11 cellular contexts compared by ENCODE assay signal in genomic region chr5:167982-168660, GRCh38. TPM values are rescaled to one million over a fixed set of nuclear protein-coding genes. Genes with fewer than 3 reads are reported as not detected.
DNase-seq lines count a peak whose midpoint lies in the region; ATAC-seq and TF ChIP-seq lines count a peak whose summit lies in the region.
"Had no signal": no experiment of that assay in that cellular context is flagged by ENCODE, and none has a peak within 500 bp of the region (broad histone marks: within the 10 kb centered on the region; RNA-seq: fewer than 3 reads in every experiment).

No MANE protein-coding gene starts in this region.

- H3K79me2 ChIP-seq in PC-9 (ENCODE audit: low read depth) = no peaks in the 10 kb centered on the region

- no peak overlapping the region for H2AFZ ChIP-seq in PC-9

- no peaks in the 10 kb centered on the region for H3K4me1 ChIP-seq in PC-9 (replicated peaks; ENCODE audit: insufficient read depth)
- no peaks in the 10 kb centered on the region for H3K4me1 ChIP-seq in effector memory CD4-positive, alpha-beta T cell (ENCODE audit: control insufficient read depth, insufficient read depth, low read length, poor library complexity, severe bottlenecking)
- H3K4me1 ChIP-seq: colonic mucosa had no signal

- intact Hi-C loops in PC-9 (cut with micrococcal nuclease; ENCODE audit: unreplicated experiment) = no loop called here

- H3K27ac ChIP-seq in PC-9 = no peak overlapping the region
- H3K27ac ChIP-seq in effector memory CD4-positive, alpha-beta T cell (ENCODE audit: insufficient read depth, low read length, poor library complexity, severe bottlenecking) = no peak overlapping the region
- H3K27ac ChIP-seq: colonic mucosa had no signal

- no peaks in the 10 kb centered on the region for H3K9me3 ChIP-seq in PC-9 (ENCODE audit: insufficient read depth, low read depth)
- H3K9me3 ChIP-seq in effector memory CD4-positive, alpha-beta T cell (ENCODE audit: control insufficient read depth, low read length) = no peaks in the 10 kb centered on the region
- H3K9me3 ChIP-seq: colonic mucosa had no signal

- no peaks in the 10 kb centered on the region for H3K36me3 ChIP-seq in PC-9 (ENCODE audit: low read depth)
- no peaks in the 10 kb centered on the region for H3K36me3 ChIP-seq in effector memory CD4-positive, alpha-beta T cell (ENCODE audit: control insufficient read depth, insufficient read depth, low read length)
- H3K36me3 ChIP-seq: colonic mucosa had no signal

- no TSS peak for BruUV-seq in PC-9 (replicated peaks; lab: Mats Ljungman, UMichigan)

- H4K20me1 ChIP-seq in PC-9 (ENCODE audit: insufficient read depth) = no peaks in the 10 kb centered on the region

- peaks cover 10% of the 10 kb centered on the region; the same call in 1 of the 2 replicates for H3F3A ChIP-seq in PC-9 (ENCODE audit: insufficient read depth, low read depth)

- H3K9me2 ChIP-seq in PC-9 (ENCODE audit: insufficient read depth) = no peaks in the 10 kb centered on the region

- H3K4me2 ChIP-seq in PC-9 = peak overlapping the region; percentile 33

- POLR2A ChIA-PET in PC-9 (lab: Charles Lee; ENCODE audit: unreplicated experiment) = interaction anchor here (0.6 kb wide), 1 partner anchor 121 kb away, joined by 5 read pairs; no protein-coding TSS in a partner anchor

- CTCF ChIA-PET in PC-9 (lab: Charles Lee) = interaction anchor here (0.8 kb wide), 1 partner anchor 12 kb away, joined by 6 read pairs; no protein-coding TSS in a partner anchor

- peaks cover 58% of the 10 kb centered on the region for H3K27me3 ChIP-seq in PC-9 (ENCODE audit: insufficient read depth, low read depth)
- no peaks in the 10 kb centered on the region for H3K27me3 ChIP-seq in effector memory CD4-positive, alpha-beta T cell (replicated peaks; ENCODE audit: control insufficient read depth, insufficient read depth, low read length, poor library complexity, severe bottlenecking)
- H3K27me3 ChIP-seq: colonic mucosa had no signal

- TF ChIP-seq CTCF in PC-9 (conservative IDR thresholded peaks at IDR 0.05) (no peak), epithelial cell of esophagus (IDR thresholded peaks at IDR 0.05; ENCODE audit: insufficient read depth, low read depth, low read length, missing control alignments) (no peak)

- no peak for ATAC-seq in GM21367 (IDR thresholded peaks at IDR 0.05; ENCODE audit: unreplicated experiment)

- H3K4me3 ChIP-seq in PC-9 (no peak overlapping the region), epithelial cell of esophagus (ENCODE audit: low read length) (no peak overlapping the region)
- no peak overlapping the region for H3K4me3 ChIP-seq in effector memory CD4-positive, alpha-beta T cell (ENCODE audit: insufficient read depth, low read depth, low read length, poor library complexity, severe bottlenecking)
- H3K4me3 ChIP-seq: colonic mucosa had no signal

- DNase-seq in GM03348 (ENCODE audit: low spot score) (peak; percentile 92), PC-9 (peak in 1 of 2 experiments; percentile 64), epithelial cell of esophagus (ENCODE audit: low read depth) (peak; percentile 15), renal cortical epithelial cell (ENCODE audit: low read depth) (peak; percentile 79), islet precursor cell (no peak), occipital lobe (lab: John Stamatoyannopoulos, UW) (no peak)
- DNase-seq in effector memory CD4-positive, alpha-beta T cell = no peak
- DNase-seq: colonic mucosa, Right ventricle myocardium superior had no signal

RNA-seq across cellular contexts. Expression of gene LRRC14B, which starts 23.2 kb away (rescaled TPM):
- total RNA-seq in PC-9 (2021) (not detected in 2 replicates), renal cortical epithelial cell (not detected in 2 replicates), occipital lobe (not detected)
- total RNA-seq: activated CD8-positive, alpha-beta memory T cell treated with anti-CD3 and anti-CD28 coated beads for 36 hours; colonic mucosa had no signal

RNA-seq across cellular contexts. Expression of gene CCDC127, which starts 49.8 kb away (rescaled TPM):
- total RNA-seq in PC-9 (2021) (24.1 and 31.1 TPM in 2 replicates), renal cortical epithelial cell (3.6 and 9.9 TPM in 2 replicates), occipital lobe (6.7 TPM)

RNA-seq across cellular contexts. Expression of gene SDHA, which starts 50.0 kb away (rescaled TPM):
- 347 and 443 TPM in 2 replicates for total RNA-seq in PC-9 (2021)
- 128 and 233 TPM in 2 replicates for total RNA-seq in renal cortical epithelial cell
- total RNA-seq in occipital lobe = 74.4 TPM

Comparison
In these comparisons a context has a peak if more than half of its experiments do, and no peak if none do; other contexts are left out.
1. DNase-seq: peak in GM03348 (single experiment), epithelial cell of esophagus (single experiment) and renal cortical epithelial cell (single experiment); none in islet precursor cell (single experiment), occipital lobe (single experiment) and effector memory CD4-positive, alpha-beta T cell (0 of 3).